Comparison of ENCODE assay signal across 1 cellular context in genomic region chr1:93850687-93851326, GRCh38.
TF ChIP-seq lines count a peak whose summit lies in the region.

No MANE protein-coding gene starts in this region.

TF ChIP-seq in PFSK-1, 5 proteins besides CTCF, POLR2A, EP300 and RAD21:
- TF ChIP-seq REST (IDR thresholded peaks at IDR 0.05; ENCODE audit: insufficient read depth in 1 of 2, low read depth in 2 of 2, low read length in 2 of 2) = peak; percentile 57 to 82; a peak in 3 of 4 replicates
